ENCODE assay signal across 14 cellular contexts in genomic region chr5:82754759-82755158, GRCh38.
DNase-seq lines count a peak whose midpoint lies in the region; ATAC-seq and FAIRE-seq lines count a peak whose summit lies in the region.
"Had no signal": no experiment of that assay in that cellular context is flagged by ENCODE, and none has a peak within 500 bp of the region (broad histone marks: within the 10 kb centered on the region; RNA-seq: fewer than 3 reads in every experiment).

No MANE protein-coding gene starts in this region.

- no peak overlapping the region for H2BK12ac ChIP-seq in mesenchymal stem cell (ENCODE audit: low read length in 2 of 2)

- H3K23ac ChIP-seq in mesenchymal stem cell (ENCODE audit: low read length in 2 of 2), result no peak overlapping the region

- H3K4me2 ChIP-seq in mesenchymal stem cell (ENCODE audit: low read length, poor library complexity, severe bottlenecking), result no peak overlapping the region

- no peak overlapping the region for H3K14ac ChIP-seq in mesenchymal stem cell (ENCODE audit: low read length in 2 of 2)

- no peaks in the 10 kb centered on the region for H3K4me1 ChIP-seq in mesenchymal stem cell (ENCODE audit: control insufficient read depth, insufficient read depth, low read depth, low read length)
- H3K4me1 ChIP-seq: sigmoid colon had no signal

- H2BK120ac ChIP-seq in mesenchymal stem cell (ENCODE audit: low read depth, low read length), result no peak overlapping the region

- H3K27me3 ChIP-seq in mesenchymal stem cell (ENCODE audit: control insufficient read depth in 1 of 2, insufficient read depth in 1 of 2, low read length in 2 of 2), result no peaks in the 10 kb centered on the region
- H3K27me3 ChIP-seq: sigmoid colon, tibial artery had no signal

- no peaks in the 10 kb centered on the region for H3K36me3 ChIP-seq in mesenchymal stem cell (ENCODE audit: control insufficient read depth in 1 of 2, insufficient read depth in 2 of 2, low read depth in 1 of 2, low read length in 2 of 2)
- H3K36me3 ChIP-seq: sigmoid colon, tibial artery had no signal

- H4K8ac ChIP-seq in mesenchymal stem cell (ENCODE audit: low read length), result no peak overlapping the region

- ATAC-seq in GM18867 (IDR thresholded peaks at IDR 0.05; ENCODE audit: unreplicated experiment), result peak; percentile 94
- ATAC-seq in GM21447 (IDR thresholded peaks at IDR 0.05; ENCODE audit: unreplicated experiment), result peak; percentile 95
- ATAC-seq in HG03025 (IDR thresholded peaks at IDR 0.05; ENCODE audit: low FRiP score, unreplicated experiment), result peak; percentile 92

- H2BK15ac ChIP-seq in mesenchymal stem cell (ENCODE audit: low read depth, poor library complexity, severe bottlenecking), result no peak overlapping the region

- H3K4ac ChIP-seq in mesenchymal stem cell (ENCODE audit: low read depth in 1 of 2, low read length in 2 of 2), result no peak overlapping the region

- no peak overlapping the region for H2BK5ac ChIP-seq in mesenchymal stem cell (ENCODE audit: low read depth, low read length, poor library complexity, severe bottlenecking)

- H3K9me3 ChIP-seq in mesenchymal stem cell (ENCODE audit: control insufficient read depth, low read length), result peaks cover 7% of the 10 kb centered on the region
- H3K9me3 ChIP-seq: sigmoid colon had no signal

- no peak overlapping the region for H3K27ac ChIP-seq in mesenchymal stem cell (ENCODE audit: low read length, poor library complexity, severe bottlenecking)
- H3K27ac ChIP-seq: sigmoid colon, tibial artery had no signal

- H2AFZ ChIP-seq in mesenchymal stem cell (ENCODE audit: low read depth, low read length), result no peak overlapping the region

- DNase-seq in MV-4-11 (lab: John Stamatoyannopoulos, UW) (peak; percentile 36), urothelium cell line (ENCODE audit: low spot score) (no peak), mesenchymal stem cell (no peak), NCI-H69 (lab: John Stamatoyannopoulos, UW) (no peak), retina (no peak)
- DNase-seq: activated CD4-positive, CD25-positive, alpha-beta regulatory T cell treated with anti-CD3 and anti-CD28 coated beads, Interleukin-2, amount 50 U/mL, for 72 hours; activated effector memory CD4-positive, alpha-beta T cell treated with Interleukin-2 at 50 U/mL for 16 hours; NCI-H1092; NCI-H82; sigmoid colon; tibial artery had no signal

- FAIRE-seq in urothelium cell line (lab: Jason Lieb, UNC), result no peak

- no peak overlapping the region for H4K91ac ChIP-seq in mesenchymal stem cell (ENCODE audit: low read length)

- no peak overlapping the region for H3K4me3 ChIP-seq in mesenchymal stem cell (ENCODE audit: insufficient read depth in 1 of 2, low read depth in 1 of 2, low read length in 2 of 2)
- H3K4me3 ChIP-seq: sigmoid colon, tibial artery had no signal

- no peak overlapping the region for H3K9ac ChIP-seq in mesenchymal stem cell (ENCODE audit: low read length)

- no peak overlapping the region for H2AK5ac ChIP-seq in mesenchymal stem cell (ENCODE audit: low read length, severe bottlenecking)

- no peaks in the 10 kb centered on the region for H3K79me1 ChIP-seq in mesenchymal stem cell (replicated peaks; ENCODE audit: low read length, poor library complexity, severe bottlenecking)

- H3K18ac ChIP-seq in mesenchymal stem cell (ENCODE audit: low read depth in 1 of 2, low read length in 2 of 2), result no peak overlapping the region

- WGBS in mesenchymal stem cell, result 100% methylated on average over 3 of the region's 3 CpGs
